In the genomic region with DNA sequence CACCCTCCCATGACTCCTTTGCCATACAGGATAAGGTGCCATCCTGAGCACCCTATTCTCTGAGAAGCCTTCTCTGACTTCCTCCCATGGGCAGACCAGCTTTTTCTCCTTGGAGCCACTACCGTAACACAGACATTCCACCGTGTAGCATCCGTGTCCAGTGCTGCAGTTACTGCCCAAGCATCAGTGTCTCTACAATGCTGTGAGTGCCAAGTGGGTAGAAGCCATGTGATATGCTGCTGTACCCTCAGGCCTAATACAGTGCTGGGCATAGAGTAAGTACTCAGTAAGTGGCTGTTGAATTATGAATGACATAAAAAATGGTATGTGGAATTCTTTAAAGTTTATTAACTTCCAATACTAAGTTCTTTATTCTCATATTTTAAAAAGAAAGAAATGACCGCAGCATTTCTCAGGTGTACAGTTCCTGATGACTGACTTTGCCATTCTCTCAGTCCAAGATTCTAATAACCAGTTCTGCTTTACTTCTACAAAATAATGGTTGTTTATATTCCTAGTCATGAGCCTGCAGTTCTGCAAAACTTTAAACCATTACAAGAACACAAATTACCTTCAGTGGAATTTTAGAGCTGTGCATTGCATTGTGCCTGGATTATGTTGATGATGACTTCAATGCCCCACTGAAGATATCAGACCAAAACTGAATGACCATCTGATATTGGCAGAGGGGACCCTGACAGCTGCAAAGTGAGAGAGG, we compare ENCODE assay signal across 26 cellular contexts.
"Had no signal": no experiment of that assay in that cellular context is flagged by ENCODE, and none has a peak within 500 bp of the region (broad histone marks: within the 10 kb centered on the region; RNA-seq: fewer than 3 reads in every experiment).

No MANE protein-coding gene starts in this region.

- ATAC-seq: left colon; left lung; lower lobe of right lung; natural killer cell; psoas muscle; right cardiac atrium; sciatic nerve; stimulated activated effector memory CD8-positive, alpha-beta T cell treated with anti-CD3 and anti-CD28 coated beads, Interleukin-12 subunit alpha, Interleukin-12 subunit beta, amount 100 ng/mL, for 72 hours had no signal

- FAIRE-seq: islet of Langerhans, kidney, small intestine had no signal

- H3K4me1 Mint-ChIP-seq: immature natural killer cell; natural killer cell; stimulated activated effector memory CD8-positive, alpha-beta T cell treated with anti-CD3 and anti-CD28 coated beads, Interleukin-12 subunit alpha, Interleukin-12 subunit beta, amount 100 ng/mL, for 72 hours had no signal

- H3K27me3 Mint-ChIP-seq: stimulated activated naive CD8-positive, alpha-beta T cell treated with anti-CD3 and anti-CD28 coated beads, Interleukin-15, Interleukin-2, amounts not matched to agents 100 ng/mL and 50 ng/mL, for 24 hours had no signal

- H3K4me3 Mint-ChIP-seq: immature natural killer cell; natural killer cell; neural crest cell; stimulated activated effector memory CD8-positive, alpha-beta T cell treated with anti-CD3 and anti-CD28 coated beads, Interleukin-12 subunit alpha, Interleukin-12 subunit beta, amount 100 ng/mL, for 72 hours; stimulated activated naive CD8-positive, alpha-beta T cell treated with anti-CD3 and anti-CD28 coated beads, Interleukin-15, Interleukin-2, amounts not matched to agents 100 ng/mL and 50 ng/mL, for 24 hours; type B pancreatic cell had no signal

- H3K9me3 Mint-ChIP-seq: immature natural killer cell; natural killer cell; neural crest cell; stimulated activated effector memory CD8-positive, alpha-beta T cell treated with anti-CD3 and anti-CD28 coated beads, Interleukin-12 subunit alpha, Interleukin-12 subunit beta, amount 100 ng/mL, for 72 hours; stimulated activated naive CD8-positive, alpha-beta T cell treated with anti-CD3 and anti-CD28 coated beads, Interleukin-15, Interleukin-2, amounts not matched to agents 100 ng/mL and 50 ng/mL, for 24 hours; type B pancreatic cell had no signal

- H3K36me3 Mint-ChIP-seq: immature natural killer cell; naive B cell; natural killer cell; stimulated activated effector memory CD8-positive, alpha-beta T cell treated with anti-CD3 and anti-CD28 coated beads, Interleukin-12 subunit alpha, Interleukin-12 subunit beta, amount 100 ng/mL, for 72 hours; type B pancreatic cell had no signal

- H3K27ac Mint-ChIP-seq: immature natural killer cell; naive B cell; natural killer cell; stimulated activated effector memory CD8-positive, alpha-beta T cell treated with anti-CD3 and anti-CD28 coated beads, Interleukin-12 subunit alpha, Interleukin-12 subunit beta, amount 100 ng/mL, for 72 hours; stimulated activated naive CD8-positive, alpha-beta T cell treated with anti-CD3 and anti-CD28 coated beads, Interleukin-15, Interleukin-2, amounts not matched to agents 100 ng/mL and 50 ng/mL, for 24 hours; type B pancreatic cell had no signal

- DNase-seq: hypothalamus; immature natural killer cell; kidney; left colon; left lung; lower lobe of right lung; mammary epithelial cell; mesenchymal stem cell; naive B cell; natural killer cell; occipital lobe; psoas muscle; retina; right cardiac atrium; small intestine; spleen; stimulated activated CD4-positive, alpha-beta T cell treated with anti-CD3 and anti-CD28 coated beads, Interleukin-4, amount 100 ng/mL, for 24 hours; stimulated activated naive CD4-positive, alpha-beta T cell; tibial artery; uterus had no signal
